In the genomic region with DNA sequence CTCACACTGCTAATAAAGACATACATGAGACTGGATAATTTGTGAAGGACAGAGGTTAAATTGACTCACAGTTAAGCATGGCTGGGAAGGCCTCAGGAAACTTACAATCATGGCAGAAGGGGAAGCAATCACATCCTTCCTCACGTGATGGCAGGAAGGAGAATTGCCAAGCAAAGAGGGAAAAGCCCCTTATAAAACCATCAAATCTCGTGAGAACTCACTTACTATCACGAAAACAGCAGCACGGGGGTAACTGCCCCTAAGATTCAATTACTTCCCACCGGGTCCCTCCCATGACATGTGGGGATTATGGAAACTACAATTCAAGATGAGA, we compare ENCODE assay signal across 24 cellular contexts.
DNase-seq lines count a peak whose midpoint lies in the region; ATAC-seq, FAIRE-seq and TF ChIP-seq lines count a peak whose summit lies in the region.
"Had no signal": no experiment of that assay in that cellular context is flagged by ENCODE, and none has a peak within 500 bp of the region (broad histone marks: within the 10 kb centered on the region; RNA-seq: fewer than 3 reads in every experiment).

No MANE protein-coding gene starts in this region.

- peaks cover 0 to 4% of the 10 kb centered on the region in 2 donors for H3K4me1 ChIP-seq in ascending aorta
- H3K4me1 ChIP-seq: body of pancreas, colonic mucosa, HAP-1, prostate gland had no signal

- TF ChIP-seq CTCF in ascending aorta (IDR thresholded peaks at IDR 0.05), result no peak

- peaks cover 97% of the 10 kb centered on the region for H3K4me1 Mint-ChIP-seq in activated T-cell treated with anti-CD3 and anti-CD28 coated beads, Interleukin-2, amount 50 U/mL, for 24 hours (ENCODE audit: low read depth)
- peaks cover 99% of the 10 kb centered on the region for H3K4me1 Mint-ChIP-seq in activated CD4-positive, alpha-beta memory T cell treated with anti-CD3 and anti-CD28 coated beads for 36 hours (ENCODE audit: low read depth)
- peaks cover 91 to 99% of the 10 kb centered on the region in 2 donors for H3K4me1 Mint-ChIP-seq in effector memory CD8-positive, alpha-beta T cell (ENCODE audit: low read depth in 2 of 2)
- H3K4me1 Mint-ChIP-seq in stimulated activated effector memory CD8-positive, alpha-beta T cell treated with anti-CD3 and anti-CD28 coated beads, Interleukin-12 subunit alpha, Interleukin-12 subunit beta, amount 100 ng/mL, for 72 hours, result peaks cover 99% of the 10 kb centered on the region

- no peak for TF ChIP-seq POLR2A in GM12892 (IDR thresholded peaks at IDR 0.05; ENCODE audit: low read depth, low read length)

- no peak overlapping the region for H3K27ac ChIP-seq in ascending aorta
- H3K27ac ChIP-seq: body of pancreas, C4-2B, colonic mucosa, hepatocyte, prostate gland, RWPE1 had no signal

- no peak for DNase-seq in activated T-cell treated with anti-CD3 and anti-CD28 coated beads, Interleukin-2, amount 50 U/mL, for 24 hours
- no peak for DNase-seq in activated T-cell treated with anti-CD3 and anti-CD28 coated beads, Interleukin-2, amount 50 U/mL, for 48 hours
- no peak for DNase-seq in activated CD4-positive, alpha-beta memory T cell treated with anti-CD3 and anti-CD28 coated beads for 36 hours
- DNase-seq in effector memory CD8-positive, alpha-beta T cell, result no peak
- no peak for DNase-seq in stimulated activated effector memory CD8-positive, alpha-beta T cell treated with anti-CD3 and anti-CD28 coated beads, Interleukin-12 subunit alpha, Interleukin-12 subunit beta, amount 100 ng/mL, for 72 hours (ENCODE audit: low spot score in 2 of 2)
- DNase-seq in ascending aorta (ENCODE audit: low spot score in 2 of 2) (no peak), GM12892 (ENCODE audit: insufficient read length) (no peak)
- DNase-seq: activated gamma-delta T cell treated with Interleukin-2 at 50 U/mL for 16 hours; body of pancreas; colonic mucosa; DMS79 treated with DMSO at 0.1 percent for 48 hours; NCI-H1417 treated with DMSO at 0.1 percent for 48 hours; NCI-H526; stimulated activated CD4-positive, alpha-beta T cell treated with anti-CD3 and anti-CD28 coated beads, Interleukin-4, amount 100 ng/mL, for 1 hour; substantia nigra had no signal

- peaks cover 7% of the 10 kb centered on the region for H3K9me3 Mint-ChIP-seq in activated T-cell treated with anti-CD3 and anti-CD28 coated beads, Interleukin-2, amount 50 U/mL, for 24 hours
- H3K9me3 Mint-ChIP-seq in activated CD4-positive, alpha-beta memory T cell treated with anti-CD3 and anti-CD28 coated beads for 36 hours, result peaks cover 4% of the 10 kb centered on the region
- H3K9me3 Mint-ChIP-seq in effector memory CD8-positive, alpha-beta T cell, result no peaks in the 10 kb centered on the region
- no peaks in the 10 kb centered on the region for H3K9me3 Mint-ChIP-seq in stimulated activated effector memory CD8-positive, alpha-beta T cell treated with anti-CD3 and anti-CD28 coated beads, Interleukin-12 subunit alpha, Interleukin-12 subunit beta, amount 100 ng/mL, for 72 hours

- CTCF ChIA-PET in activated CD4-positive, alpha-beta memory T cell treated with anti-CD3 and anti-CD28 coated beads for 36 hours (lab: Charles Lee), result interaction anchor here (0.9 to 1.6 kb wide), 4 partner anchors 40 to 226 kb away, joined by 3 to 4 read pairs (median 3); no protein-coding TSS in a partner anchor

- H3K9me3 ChIP-seq in ascending aorta, result no peaks in the 10 kb centered on the region
- H3K9me3 ChIP-seq: body of pancreas, colonic mucosa, HAP-1, prostate gland had no signal

- H3K4me3 ChIP-seq in ascending aorta, result no peak overlapping the region
- H3K4me3 ChIP-seq: body of pancreas, colonic mucosa, HAP-1, hepatocyte, lung, prostate gland had no signal

- POLR2A ChIA-PET in activated CD4-positive, alpha-beta memory T cell treated with anti-CD3 and anti-CD28 coated beads for 36 hours (lab: Charles Lee), result interaction anchor here (0.9 to 1.4 kb wide), 4 partner anchors 8 to 251 kb away, joined by 3 to 4 read pairs (median 4); no protein-coding TSS in a partner anchor

- no peak for ATAC-seq in effector memory CD8-positive, alpha-beta T cell (replicated peaks)
- ATAC-seq in stimulated activated effector memory CD8-positive, alpha-beta T cell treated with anti-CD3 and anti-CD28 coated beads, Interleukin-12 subunit alpha, Interleukin-12 subunit beta, amount 100 ng/mL, for 72 hours, result no peak
- no peak for ATAC-seq in GM19328 (IDR thresholded peaks at IDR 0.05; ENCODE audit: unreplicated experiment)
- ATAC-seq: body of pancreas had no signal

- peak overlapping the region; percentile 99 for H3K27ac Mint-ChIP-seq in activated T-cell treated with anti-CD3 and anti-CD28 coated beads, Interleukin-2, amount 50 U/mL, for 24 hours
- peak overlapping the region; percentile 95 for H3K27ac Mint-ChIP-seq in activated CD4-positive, alpha-beta memory T cell treated with anti-CD3 and anti-CD28 coated beads for 36 hours
- peak overlapping the region; percentile 99 to 100 for H3K27ac Mint-ChIP-seq in effector memory CD8-positive, alpha-beta T cell
- peak overlapping the region; percentile 97 for H3K27ac Mint-ChIP-seq in stimulated activated effector memory CD8-positive, alpha-beta T cell treated with anti-CD3 and anti-CD28 coated beads, Interleukin-12 subunit alpha, Interleukin-12 subunit beta, amount 100 ng/mL, for 72 hours

- H3K27me3 Mint-ChIP-seq in activated T-cell treated with anti-CD3 and anti-CD28 coated beads, Interleukin-2, amount 50 U/mL, for 24 hours, result no peaks in the 10 kb centered on the region
- no peaks in the 10 kb centered on the region for H3K27me3 Mint-ChIP-seq in activated CD4-positive, alpha-beta memory T cell treated with anti-CD3 and anti-CD28 coated beads for 36 hours
- H3K27me3 Mint-ChIP-seq in effector memory CD8-positive, alpha-beta T cell, result no peaks in the 10 kb centered on the region

- H3K36me3 ChIP-seq in ascending aorta, result no peaks in the 10 kb centered on the region
- H3K36me3 ChIP-seq: colonic mucosa, HAP-1, prostate gland had no signal

- H3K4me3 Mint-ChIP-seq in activated T-cell treated with anti-CD3 and anti-CD28 coated beads, Interleukin-2, amount 50 U/mL, for 24 hours, result peak overlapping the region; percentile 71
- H3K4me3 Mint-ChIP-seq in activated CD4-positive, alpha-beta memory T cell treated with anti-CD3 and anti-CD28 coated beads for 36 hours, result peak overlapping the region; percentile 59
- peak overlapping the region; percentile 91 to 96 for H3K4me3 Mint-ChIP-seq in effector memory CD8-positive, alpha-beta T cell
- peak overlapping the region; percentile 83 for H3K4me3 Mint-ChIP-seq in stimulated activated effector memory CD8-positive, alpha-beta T cell treated with anti-CD3 and anti-CD28 coated beads, Interleukin-12 subunit alpha, Interleukin-12 subunit beta, amount 100 ng/mL, for 72 hours

- H3K36me3 Mint-ChIP-seq in activated T-cell treated with anti-CD3 and anti-CD28 coated beads, Interleukin-2, amount 50 U/mL, for 24 hours (ENCODE audit: low read depth), result peaks cover 96% of the 10 kb centered on the region
- peaks cover 34% of the 10 kb centered on the region for H3K36me3 Mint-ChIP-seq in activated CD4-positive, alpha-beta memory T cell treated with anti-CD3 and anti-CD28 coated beads for 36 hours
- H3K36me3 Mint-ChIP-seq in effector memory CD8-positive, alpha-beta T cell (ENCODE audit: insufficient read depth), result peaks cover 54% of the 10 kb centered on the region
- H3K36me3 Mint-ChIP-seq in stimulated activated effector memory CD8-positive, alpha-beta T cell treated with anti-CD3 and anti-CD28 coated beads, Interleukin-12 subunit alpha, Interleukin-12 subunit beta, amount 100 ng/mL, for 72 hours, result peaks cover 96% of the 10 kb centered on the region

- no peaks in the 10 kb centered on the region for H3K27me3 ChIP-seq in ascending aorta
- H3K27me3 ChIP-seq: body of pancreas, colonic mucosa, hepatocyte had no signal

- no peak for FAIRE-seq in GM12892 (lab: Jason Lieb, UNC)
- FAIRE-seq: islet of Langerhans, urothelium cell line had no signal

- intact Hi-C loops in activated CD4-positive, alpha-beta memory T cell treated with anti-CD3 and anti-CD28 coated beads for 36 hours (cut with micrococcal nuclease), result loop anchor here (1.0 kb wide), 2 partner anchors 12 to 207 kb away; no protein-coding TSS in a partner anchor
- intact Hi-C loops in ascending aorta (cut with DNase I), result no loop called here
